In the genomic region with DNA sequence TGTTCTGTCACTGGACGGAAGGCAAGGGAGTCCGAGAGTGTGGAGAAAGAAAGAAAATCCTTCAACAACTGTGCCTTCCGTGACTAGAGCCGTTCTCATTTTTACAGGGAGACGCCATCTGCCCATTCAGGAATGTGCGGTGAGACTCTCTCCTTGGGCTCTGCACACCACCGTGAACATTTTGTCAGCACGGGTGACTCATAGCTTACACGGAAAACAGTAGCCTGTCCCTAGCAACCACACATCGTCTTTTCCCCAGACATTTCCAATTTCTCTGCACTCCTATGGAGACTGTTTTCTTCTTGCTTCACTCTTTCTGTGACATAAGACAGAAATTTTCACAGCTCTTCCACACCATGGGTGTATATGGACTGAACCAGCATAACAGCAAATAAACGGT, we compare ENCODE assay signal across 1 cellular context.
TF ChIP-seq lines count a peak whose summit lies in the region.

No MANE protein-coding gene starts in this region.

TF ChIP-seq in GM23338, 12 proteins besides CTCF, POLR2A, EP300 and RAD21 (continued from another document):
- TF ChIP-seq, protein P1, sequence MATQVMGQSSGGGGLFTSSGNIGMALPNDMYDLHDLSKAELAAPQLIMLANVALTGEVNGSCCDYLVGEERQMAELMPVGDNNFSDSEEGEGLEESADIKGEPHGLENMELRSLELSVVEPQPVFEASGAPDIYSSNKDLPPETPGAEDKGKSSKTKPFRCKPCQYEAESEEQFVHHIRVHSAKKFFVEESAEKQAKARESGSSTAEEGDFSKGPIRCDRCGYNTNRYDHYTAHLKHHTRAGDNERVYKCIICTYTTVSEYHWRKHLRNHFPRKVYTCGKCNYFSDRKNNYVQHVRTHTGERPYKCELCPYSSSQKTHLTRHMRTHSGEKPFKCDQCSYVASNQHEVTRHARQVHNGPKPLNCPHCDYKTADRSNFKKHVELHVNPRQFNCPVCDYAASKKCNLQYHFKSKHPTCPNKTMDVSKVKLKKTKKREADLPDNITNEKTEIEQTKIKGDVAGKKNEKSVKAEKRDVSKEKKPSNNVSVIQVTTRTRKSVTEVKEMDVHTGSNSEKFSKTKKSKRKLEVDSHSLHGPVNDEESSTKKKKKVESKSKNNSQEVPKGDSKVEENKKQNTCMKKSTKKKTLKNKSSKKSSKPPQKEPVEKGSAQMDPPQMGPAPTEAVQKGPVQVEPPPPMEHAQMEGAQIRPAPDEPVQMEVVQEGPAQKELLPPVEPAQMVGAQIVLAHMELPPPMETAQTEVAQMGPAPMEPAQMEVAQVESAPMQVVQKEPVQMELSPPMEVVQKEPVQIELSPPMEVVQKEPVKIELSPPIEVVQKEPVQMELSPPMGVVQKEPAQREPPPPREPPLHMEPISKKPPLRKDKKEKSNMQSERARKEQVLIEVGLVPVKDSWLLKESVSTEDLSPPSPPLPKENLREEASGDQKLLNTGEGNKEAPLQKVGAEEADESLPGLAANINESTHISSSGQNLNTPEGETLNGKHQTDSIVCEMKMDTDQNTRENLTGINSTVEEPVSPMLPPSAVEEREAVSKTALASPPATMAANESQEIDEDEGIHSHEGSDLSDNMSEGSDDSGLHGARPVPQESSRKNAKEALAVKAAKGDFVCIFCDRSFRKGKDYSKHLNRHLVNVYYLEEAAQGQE (IDR thresholded peaks at IDR 0.05; ENCODE audit: unreplicated experiment): no peak
TF ChIP-seq in GM23338: peak in this region for 0.
